In genomic region chr15:57235865-57236264, GRCh38 we compare ENCODE assay signal across 11 cellular contexts.
DNase-seq lines count a peak whose midpoint lies in the region; ATAC-seq, FAIRE-seq and TF ChIP-seq lines count a peak whose summit lies in the region.
"Had no signal": no experiment of that assay in that cellular context is flagged by ENCODE, and none has a peak within 500 bp of the region (broad histone marks: within the 10 kb centered on the region; RNA-seq: fewer than 3 reads in every experiment).

No MANE protein-coding gene starts in this region.

- H3K56ac ChIP-seq in H1 (replicated peaks; ENCODE audit: insufficient read length, low read depth, low read length): no peak overlapping the region

- no peak overlapping the region for H4K91ac ChIP-seq in H1 (replicated peaks; ENCODE audit: insufficient read length, low read length)

- no peaks in the 10 kb centered on the region for H3K27me3 Mint-ChIP-seq in osteocyte (ENCODE audit: unreplicated experiment)
- no peaks in the 10 kb centered on the region for H3K27me3 Mint-ChIP-seq in activated CD8-positive, alpha-beta T cell treated with anti-CD3 and anti-CD28 coated beads for 36 hours

- TF ChIP-seq POLR2A in H1 (IDR thresholded peaks at IDR 0.05; ENCODE audit: control extremely low read depth in 1 of 2, low read depth in 2 of 2, low read length in 2 of 2): no peak

- H3K36me3 ChIP-seq in HAP-1 (replicated peaks) (peaks cover 13% of the 10 kb centered on the region), H1 (ENCODE audit: control insufficient read depth in 2 of 4, insufficient read depth in 4 of 4, low read length in 3 of 4) (peaks cover 2 to 24% (median 13%) of the 10 kb centered on the region in 4 experiments; a peak in 6 of 8 replicates)

- H3K9ac ChIP-seq in H1 (replicated peaks in 1 of 4; ENCODE audit: extremely low read depth in 1 of 4, low read depth in 3 of 4, low read length in 3 of 4): no peak overlapping the region

- H3K4me1 ChIP-seq in HAP-1 (peaks cover 43% of the 10 kb centered on the region), H1 (replicated peaks in 1 of 4; ENCODE audit: control insufficient read depth in 3 of 4, insufficient read depth in 4 of 4, low read length in 3 of 4) (peaks cover 0 to 11% (median 3%) of the 10 kb centered on the region in 4 experiments; a peak in 3 of 7 replicates)

- no peak overlapping the region for H3K4ac ChIP-seq in H1 (replicated peaks; ENCODE audit: insufficient read length, low read depth, low read length)

- no peak overlapping the region for H4K5ac ChIP-seq in H1 (ENCODE audit: insufficient read length, low read depth, low read length)

- no peak for TF ChIP-seq EP300 in H1 (IDR thresholded peaks at IDR 0.05; ENCODE audit: borderline replicate concordance in 1 of 2, low read depth in 2 of 2, low read length in 2 of 2)

- peak overlapping the region; percentile 31 for H3K27ac Mint-ChIP-seq in osteocyte (ENCODE audit: unreplicated experiment)
- H3K27ac Mint-ChIP-seq in activated CD8-positive, alpha-beta T cell treated with anti-CD3 and anti-CD28 coated beads for 36 hours: no peak overlapping the region
- H3K27ac Mint-ChIP-seq: stimulated activated effector memory CD8-positive, alpha-beta T cell treated with anti-CD3 and anti-CD28 coated beads, Interleukin-12 subunit alpha, Interleukin-12 subunit beta, amount 100 ng/mL, for 72 hours had no signal

- H3K27ac ChIP-seq in H1 (ENCODE audit: low read depth, low read length) (0 out of 2 replicates have a peak overlapping the region, but pooled peaks have one; percentile 32), caudate nucleus (ENCODE audit: low read depth, low read length) (no peak overlapping the region)
- H3K27ac ChIP-seq: HL-60 had no signal

- no peaks in the 10 kb centered on the region for H3K27me3 ChIP-seq in HAP-1 (ENCODE audit: low read depth)
- no peaks in the 10 kb centered on the region for H3K27me3 ChIP-seq in H1 (replicated peaks in 1 of 4; ENCODE audit: control insufficient read depth in 3 of 4, extremely low read depth in 1 of 4, insufficient read depth in 3 of 4, low read length in 3 of 4)

- H3K14ac ChIP-seq in H1 (ENCODE audit: insufficient read length): no peak overlapping the region

- no peak overlapping the region for H2BK15ac ChIP-seq in H1 (ENCODE audit: low read length)

- H3K18ac ChIP-seq in H1 (ENCODE audit: extremely low read depth, low read length): no peak overlapping the region

- no peak overlapping the region for H3K4me2 ChIP-seq in H1 (ENCODE audit: insufficient read depth in 1 of 2, low read depth in 2 of 2, low read length in 2 of 2)

- H3K9me3 ChIP-seq in HAP-1: no peaks in the 10 kb centered on the region
- no peaks in the 10 kb centered on the region for H3K9me3 ChIP-seq in H1 (ENCODE audit: insufficient read depth in 2 of 2, low read depth in 1 of 2, low read length in 1 of 2)

- H3K9me3 Mint-ChIP-seq in osteocyte (ENCODE audit: unreplicated experiment): no peaks in the 10 kb centered on the region
- H3K9me3 Mint-ChIP-seq in activated CD8-positive, alpha-beta T cell treated with anti-CD3 and anti-CD28 coated beads for 36 hours: no peaks in the 10 kb centered on the region
- H3K9me3 Mint-ChIP-seq: stimulated activated effector memory CD8-positive, alpha-beta T cell treated with anti-CD3 and anti-CD28 coated beads, Interleukin-12 subunit alpha, Interleukin-12 subunit beta, amount 100 ng/mL, for 72 hours had no signal

- H2AK5ac ChIP-seq in H1 (ENCODE audit: low read depth, low read length): no peak overlapping the region

- no peak for TF ChIP-seq RAD21 in H1 (IDR thresholded peaks at IDR 0.05 in 1 of 2, conservative IDR thresholded peaks at IDR 0.05 in 1 of 2; ENCODE audit: low read depth in 2 of 2, low read length in 2 of 2)

- no peaks in the 10 kb centered on the region for H3K23me2 ChIP-seq in H1 (ENCODE audit: low read depth, low read length)

- no peaks in the 10 kb centered on the region for H3K79me2 ChIP-seq in H1 (ENCODE audit: control insufficient read depth in 1 of 2, insufficient read depth in 2 of 2, low read length in 2 of 2)

- in situ Hi-C loops in HAP-1 (cut with MboI; ENCODE audit: low sequenced_read_pairs): no loop called here

- H2AFZ ChIP-seq in H1 (ENCODE audit: low read length): no peak overlapping the region

- no peak overlapping the region for H2BK5ac ChIP-seq in H1 (ENCODE audit: low read depth, low read length)

- no peak overlapping the region for H2BK20ac ChIP-seq in H1 (ENCODE audit: low read length)

- DNase-seq in HAP-1 (ENCODE audit: low spot score in 2 of 2) (peak; percentile 84 to 92), NCI-H345 (lab: John Stamatoyannopoulos, UW) (peak; percentile 72), H1 (ENCODE audit: low read depth in 1 of 2, low spot score in 2 of 2) (no peak), osteocyte (ENCODE audit: extremely low spot score, unreplicated experiment) (no peak), caudate nucleus (lab: John Stamatoyannopoulos, UW) (no peak), SKM-1 treated with dmso at 0.1 percent for 144 hours (lab: John Stamatoyannopoulos, UW; ENCODE audit: unreplicated experiment) (no peak), COLO829 (ENCODE audit: low spot score) (no peak)
- no peak for DNase-seq in activated CD8-positive, alpha-beta T cell treated with anti-CD3 and anti-CD28 coated beads for 36 hours
- DNase-seq: activated CD4-positive, alpha-beta T cell treated with anti-CD3 and anti-CD28 coated beads, Interleukin-2, amount 50 U/mL, for 48 hours had no signal

- H3K4me3 Mint-ChIP-seq in osteocyte (ENCODE audit: unreplicated experiment): no peak overlapping the region
- no peak overlapping the region for H3K4me3 Mint-ChIP-seq in activated CD8-positive, alpha-beta T cell treated with anti-CD3 and anti-CD28 coated beads for 36 hours
- H3K4me3 Mint-ChIP-seq: stimulated activated effector memory CD8-positive, alpha-beta T cell treated with anti-CD3 and anti-CD28 coated beads, Interleukin-12 subunit alpha, Interleukin-12 subunit beta, amount 100 ng/mL, for 72 hours had no signal

- H4K20me1 ChIP-seq in H1 (replicated peaks in 1 of 2; ENCODE audit: control insufficient read depth in 1 of 2, insufficient read depth in 2 of 2, low read length in 2 of 2): peaks cover 0 to 3% of the 10 kb centered on the region in 2 experiments

- POLR2A ChIA-PET in H1 (lab: Charles Lee; ENCODE audit: partially characterized antibody): interaction anchor here (0.8 kb wide), 1 partner anchor 11 kb away, joined by 3 read pairs; no protein-coding TSS in a partner anchor
- POLR2A ChIA-PET in activated CD8-positive, alpha-beta T cell treated with anti-CD3 and anti-CD28 coated beads for 36 hours (lab: Charles Lee): no interaction called here

- H3K23ac ChIP-seq in H1 (ENCODE audit: insufficient read length): no peak overlapping the region

- intact Hi-C loops in activated CD8-positive, alpha-beta T cell treated with anti-CD3 and anti-CD28 coated beads for 36 hours (cut with micrococcal nuclease): no loop called here

- peaks cover 59% of the 10 kb centered on the region for H3K36me3 Mint-ChIP-seq in osteocyte (ENCODE audit: unreplicated experiment)
- peaks cover 28% of the 10 kb centered on the region for H3K36me3 Mint-ChIP-seq in activated CD8-positive, alpha-beta T cell treated with anti-CD3 and anti-CD28 coated beads for 36 hours (ENCODE audit: low read depth)

- peaks cover 19% of the 10 kb centered on the region for H3K4me1 Mint-ChIP-seq in osteocyte (ENCODE audit: unreplicated experiment)
- no peaks in the 10 kb centered on the region for H3K4me1 Mint-ChIP-seq in activated CD8-positive, alpha-beta T cell treated with anti-CD3 and anti-CD28 coated beads for 36 hours (ENCODE audit: low read depth)
- H3K4me1 Mint-ChIP-seq: stimulated activated effector memory CD8-positive, alpha-beta T cell treated with anti-CD3 and anti-CD28 coated beads, Interleukin-12 subunit alpha, Interleukin-12 subunit beta, amount 100 ng/mL, for 72 hours had no signal

- H3K79me1 ChIP-seq in H1 (ENCODE audit: low read depth, low read length): no peaks in the 10 kb centered on the region

- peak; percentile 60 for FAIRE-seq in H1 (lab: Jason Lieb, UNC)

- TF ChIP-seq CTCF in H1 (IDR thresholded peaks at IDR 0.05; ENCODE audit: control extremely low read depth in 1 of 3, insufficient read depth in 1 of 3, low read depth in 1 of 3, low read length in 3 of 3) (no peak), osteocyte (IDR thresholded peaks at IDR 0.05) (no peak)
- TF ChIP-seq CTCF in activated CD8-positive, alpha-beta T cell treated with anti-CD3 and anti-CD28 coated beads for 36 hours (IDR thresholded peaks at IDR 0.05): no peak

- no peak overlapping the region for H3K4me3 ChIP-seq in HAP-1
- no peak overlapping the region for H3K4me3 ChIP-seq in H1 (ENCODE audit: extremely low read depth in 1 of 4, insufficient read depth in 2 of 4, low read depth in 3 of 4, low read length in 4 of 4)

- CTCF ChIA-PET in H1 (lab: Charles Lee; ENCODE audit: partially characterized antibody): interaction anchor here (1.1 to 1.2 kb wide), 2 partner anchors 16 to 90 kb away, joined by 3 to 4 read pairs; no protein-coding TSS in a partner anchor
- CTCF ChIA-PET in activated CD8-positive, alpha-beta T cell treated with anti-CD3 and anti-CD28 coated beads for 36 hours (lab: Charles Lee): no interaction called here

- H2BK120ac ChIP-seq in H1 (replicated peaks; ENCODE audit: low read depth, low read length): no peak overlapping the region

- no peak overlapping the region for H2BK12ac ChIP-seq in H1 (ENCODE audit: low read depth, low read length)

- WGBS in H1 (ENCODE audit: extremely low coverage in 1 of 2, insufficient coverage in 1 of 2, insufficient read length in 1 of 2, insufficient replicate concordance in 2 of 2, low coverage in 1 of 2, low lambda C conversion rate in 2 of 2, missing lambda C conversion rate in 1 of 2), 2 experiments: 77% methylated on average over 3 of the region's 3 CpGs; no CpG with 5 or more reads in 1 of the 2 experiments

- ATAC-seq in activated CD8-positive, alpha-beta T cell treated with anti-CD3 and anti-CD28 coated beads for 36 hours: no peak
- ATAC-seq: stimulated activated effector memory CD8-positive, alpha-beta T cell treated with anti-CD3 and anti-CD28 coated beads, Interleukin-12 subunit alpha, Interleukin-12 subunit beta, amount 100 ng/mL, for 72 hours had no signal

- H4K8ac ChIP-seq in H1 (ENCODE audit: extremely low read depth, insufficient read depth, low read length): no peak overlapping the region

TF ChIP-seq in H1, 55 proteins besides CTCF, POLR2A, EP300 and RAD21 (continues in another document):
- no peak for TF ChIP-seq NRF1 (IDR thresholded peaks at IDR 0.05; ENCODE audit: low read depth, low read length)
- TF ChIP-seq GTF2F1 (IDR thresholded peaks at IDR 0.05; ENCODE audit: borderline replicate concordance, low read depth, low read length): no peak

Comparison
In these comparisons a context has a peak if more than half of its experiments do, and no peak if none do; other contexts are left out.
1. DNase-seq: peak in HAP-1 (2 of 2) and NCI-H345 (single experiment); none in H1 (0 of 2), osteocyte (single experiment), activated CD8-positive, alpha-beta T cell treated with anti-CD3 and anti-CD28 coated beads for 36 hours (single experiment), caudate nucleus (0 of 61), SKM-1 treated with dmso at 0.1 percent for 144 hours (single experiment) and COLO829 (single experiment).